ENCODE assay signal across 1 cellular context in genomic region chr6:41321183-41321582, GRCh38.
TF ChIP-seq lines count a peak whose summit lies in the region.

No MANE protein-coding gene starts in this region.

TF ChIP-seq in K562, 482 proteins besides CTCF, POLR2A, EP300 and RAD21 (continued from another document):
- TF ChIP-seq, protein P1, sequence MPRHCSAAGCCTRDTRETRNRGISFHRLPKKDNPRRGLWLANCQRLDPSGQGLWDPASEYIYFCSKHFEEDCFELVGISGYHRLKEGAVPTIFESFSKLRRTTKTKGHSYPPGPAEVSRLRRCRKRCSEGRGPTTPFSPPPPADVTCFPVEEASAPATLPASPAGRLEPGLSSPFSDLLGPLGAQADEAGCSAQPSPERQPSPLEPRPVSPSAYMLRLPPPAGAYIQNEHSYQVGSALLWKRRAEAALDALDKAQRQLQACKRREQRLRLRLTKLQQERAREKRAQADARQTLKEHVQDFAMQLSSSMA (CRISPR knock-in tag; IDR thresholded peaks at IDR 0.05): no peak
- no peak for TF ChIP-seq ZNF699 (CRISPR knock-in tag; IDR thresholded peaks at IDR 0.05; ENCODE audit: insufficient replicate concordance)
- TF ChIP-seq CBX2 (IDR thresholded peaks at IDR 0.05; ENCODE audit: insufficient read depth, low read length, poor library complexity, severe bottlenecking): peak; percentile 1
- TF ChIP-seq ADNP (tag; IDR thresholded peaks at IDR 0.05): no peak
